Comparison of ENCODE assay signal across 1 cellular context in the genomic region with DNA sequence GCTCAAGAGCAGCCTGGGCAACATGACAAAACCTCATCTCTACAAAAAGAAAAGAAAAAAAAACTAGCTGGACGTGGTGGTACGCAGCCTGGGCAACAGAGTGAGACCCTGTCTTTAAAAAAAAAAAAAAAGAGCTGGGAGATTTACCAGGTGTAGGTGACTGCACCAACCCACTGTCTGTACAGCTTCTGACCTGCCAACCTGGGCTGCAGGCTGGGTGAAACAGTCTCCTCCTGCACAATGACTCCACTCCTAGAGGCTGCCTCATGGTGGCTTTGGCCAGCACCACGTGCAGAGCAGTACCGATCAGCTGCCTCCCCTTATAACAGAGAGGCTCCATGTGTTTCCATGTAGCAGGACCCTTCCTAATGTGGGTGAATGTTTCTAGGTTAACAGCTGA.
TF ChIP-seq lines count a peak whose summit lies in the region.

No MANE protein-coding gene starts in this region.

TF ChIP-seq in endothelial cell of umbilical vein, 7 proteins besides CTCF, POLR2A, EP300 and RAD21:
- TF ChIP-seq GATA2 (IDR thresholded peaks at IDR 0.05; ENCODE audit: insufficient read depth, insufficient read length, low read depth, low read length) = no peak
- TF ChIP-seq, protein P1, sequence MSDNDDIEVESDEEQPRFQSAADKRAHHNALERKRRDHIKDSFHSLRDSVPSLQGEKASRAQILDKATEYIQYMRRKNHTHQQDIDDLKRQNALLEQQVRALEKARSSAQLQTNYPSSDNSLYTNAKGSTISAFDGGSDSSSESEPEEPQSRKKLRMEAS (IDR thresholded peaks at IDR 0.05; ENCODE audit: insufficient read depth, insufficient read length) = no peak
- TF ChIP-seq JUN (IDR thresholded peaks at IDR 0.05; ENCODE audit: borderline replicate concordance, insufficient read depth, insufficient read length, low read depth) = no peak
